ENCODE assay signal across 17 cellular contexts in the genomic region with DNA sequence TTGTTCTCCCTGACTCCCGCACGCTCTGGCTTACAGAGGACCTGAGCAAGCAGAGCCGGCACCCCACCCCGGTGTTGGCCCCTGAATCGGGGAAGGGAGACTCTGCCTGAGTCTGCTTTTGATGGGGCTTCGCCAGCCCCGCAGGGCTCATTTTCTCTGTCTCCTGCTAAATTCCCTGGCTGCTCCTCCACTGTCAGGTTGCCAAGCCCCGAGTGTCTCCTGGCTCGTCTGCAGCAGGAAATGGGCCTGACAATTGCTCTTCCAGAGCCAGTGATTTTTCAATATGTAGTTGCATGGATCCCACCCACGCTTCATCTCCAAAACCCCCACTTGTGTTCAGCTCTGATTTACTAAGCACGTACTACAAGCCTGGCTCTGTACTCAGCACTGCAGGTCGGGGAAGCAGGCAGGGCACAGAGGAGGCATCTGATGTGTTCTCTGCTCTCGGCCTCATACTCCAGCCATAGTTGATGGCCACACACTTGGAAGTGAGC.
A peak's percentile ranks its signal among the peaks of the same experiment; 100 is the strongest.
DNase-seq lines count a peak whose midpoint lies in the region; ATAC-seq and TF ChIP-seq lines count a peak whose summit lies in the region.
"Had no signal": no experiment of that assay in that cellular context is flagged by ENCODE, and none has a peak within 500 bp of the region (broad histone marks: within the 10 kb centered on the region; RNA-seq: fewer than 3 reads in every experiment).

No MANE protein-coding gene starts in this region.

- H3K4me3 ChIP-seq in mammary epithelial cell (replicated peaks in 1 of 3; ENCODE audit: insufficient read depth in 1 of 3, low read depth in 2 of 3, low read length in 3 of 3) (no peak overlapping the region), lung (no peak overlapping the region)
- H3K4me3 ChIP-seq: GM12878 had no signal

- no peak overlapping the region for H3K4me3 Mint-ChIP-seq in MCF 10A (ENCODE audit: unreplicated experiment)
- no peak overlapping the region for H3K4me3 Mint-ChIP-seq in chondrocyte (ENCODE audit: unreplicated experiment)
- H3K4me3 Mint-ChIP-seq in type B pancreatic cell, result no peak overlapping the region
- H3K4me3 Mint-ChIP-seq: activated CD8-positive, alpha-beta T cell treated with anti-CD3 and anti-CD28 coated beads for 36 hours; CD4-positive, CD25-positive, alpha-beta regulatory T cell had no signal

- no peaks in the 10 kb centered on the region for H3K27me3 ChIP-seq in mammary epithelial cell (ENCODE audit: insufficient read depth, low read length)
- no peaks in the 10 kb centered on the region for H3K27me3 ChIP-seq in lung (ENCODE audit: control insufficient read depth, insufficient read depth)

- ATAC-seq in lung (ENCODE audit: insufficient read depth, low FRiP score), result no peak
- ATAC-seq: activated CD8-positive, alpha-beta T cell treated with anti-CD3 and anti-CD28 coated beads for 36 hours; GM12878 had no signal

- H3K36me3 Mint-ChIP-seq in MCF 10A (ENCODE audit: insufficient read depth, unreplicated experiment) (peaks cover 7% of the 10 kb centered on the region), chondrocyte (ENCODE audit: low read depth) (peaks cover 1% of the 10 kb centered on the region), type B pancreatic cell (peaks cover 4% of the 10 kb centered on the region)

- 26% methylated on average over 13 of the region's 13 CpGs for WGBS in mammary epithelial cell (ENCODE audit: low coverage, missing lambda C conversion rate)
- WGBS in lung, 2 donors, result 69 to 77% methylated on average over 13 of the region's 13 CpGs

- no peaks in the 10 kb centered on the region for H4K20me1 ChIP-seq in mammary epithelial cell (ENCODE audit: insufficient read depth, low read length)

- no peaks in the 10 kb centered on the region for H3K79me2 ChIP-seq in mammary epithelial cell (ENCODE audit: insufficient read depth, low read length)

- H3K9me3 Mint-ChIP-seq in MCF 10A (ENCODE audit: unreplicated experiment) (no peaks in the 10 kb centered on the region), chondrocyte (ENCODE audit: low read depth) (no peaks in the 10 kb centered on the region), type B pancreatic cell (no peaks in the 10 kb centered on the region)
- H3K9me3 Mint-ChIP-seq: activated CD8-positive, alpha-beta T cell treated with anti-CD3 and anti-CD28 coated beads for 36 hours had no signal

- no peak overlapping the region for H3K4me2 ChIP-seq in mammary epithelial cell (ENCODE audit: insufficient read depth, low read depth, low read length)
- H3K4me2 ChIP-seq: SK-N-SH had no signal

- TF ChIP-seq CTCF in mammary epithelial cell (conservative IDR thresholded peaks at IDR 0.05 in 1 of 2, IDR thresholded peaks at IDR 0.05 in 1 of 2; ENCODE audit: extremely low read depth in 1 of 2, insufficient read depth in 1 of 2, low read depth in 1 of 2, low read length in 2 of 2) (no peak), MCF 10A (IDR thresholded peaks at IDR 0.05; ENCODE audit: unreplicated experiment) (no peak), chondrocyte (IDR thresholded peaks at IDR 0.05) (no peak), lung (IDR thresholded peaks at IDR 0.05; ENCODE audit: control extremely low read depth, extremely low read depth) (no peak), type B pancreatic cell (conservative IDR thresholded peaks at IDR 0.05) (no peak)

- intact Hi-C loops in mammary epithelial cell (cut with micrococcal nuclease) (no loop called here), MCF 10A (cut with micrococcal nuclease) (loop anchor here (10.0 kb wide), 1 partner anchor 68 kb away; no protein-coding TSS in a partner anchor)

- H3K36me3 ChIP-seq in mammary epithelial cell (ENCODE audit: insufficient read depth, low read length) (no peaks in the 10 kb centered on the region), lung (ENCODE audit: control insufficient read depth in 2 of 2, insufficient read depth in 2 of 2, low read length in 2 of 2) (no peaks in the 10 kb centered on the region)

- DNase-seq in mammary epithelial cell, result no peak
- no peak for DNase-seq in MCF 10A (ENCODE audit: unreplicated experiment)
- no peak for DNase-seq in chondrocyte (ENCODE audit: low spot score)
- peak; percentile 33 for DNase-seq in lung (ENCODE audit: low spot score)
- DNase-seq in type B pancreatic cell (ENCODE audit: extremely low spot score, unreplicated experiment), result peak; percentile 54
- DNase-seq in T-helper 1 cell, result no peak
- DNase-seq in midbrain (lab: John Stamatoyannopoulos, UW), result no peak
- no peak for DNase-seq in NCI-H1694 (lab: John Stamatoyannopoulos, UW)
- DNase-seq: 8988T; activated CD8-positive, alpha-beta T cell treated with anti-CD3 and anti-CD28 coated beads for 36 hours; CD4-positive, CD25-positive, alpha-beta regulatory T cell; HCEC 1CT; NCI-H1105 treated with DMSO at 0.1 percent for 48 hours; NCI-H2227 treated with DMSO at 0.1 percent for 48 hours had no signal

- peaks cover 43% of the 10 kb centered on the region for H3K4me1 Mint-ChIP-seq in MCF 10A (ENCODE audit: insufficient read depth, unreplicated experiment)
- H3K4me1 Mint-ChIP-seq in chondrocyte (ENCODE audit: low read depth), result peaks cover 83% of the 10 kb centered on the region
- peaks cover 43% of the 10 kb centered on the region for H3K4me1 Mint-ChIP-seq in type B pancreatic cell (ENCODE audit: unreplicated experiment)
- H3K4me1 Mint-ChIP-seq: CD4-positive, CD25-positive, alpha-beta regulatory T cell had no signal

- in situ Hi-C loops in mammary epithelial cell (cut with MboI; ENCODE audit: low sequenced_read_pairs in 2 of 2), result no loop called here

- POLR2A ChIA-PET in MCF 10A (lab: Yijun Ruan, JAX), result no interaction called here

- no peak overlapping the region for H3K27ac Mint-ChIP-seq in MCF 10A (ENCODE audit: low read depth, unreplicated experiment)
- peak overlapping the region; percentile 36 for H3K27ac Mint-ChIP-seq in chondrocyte (ENCODE audit: unreplicated experiment)
- no peak overlapping the region for H3K27ac Mint-ChIP-seq in type B pancreatic cell
- H3K27ac Mint-ChIP-seq: activated CD8-positive, alpha-beta T cell treated with anti-CD3 and anti-CD28 coated beads for 36 hours; activated T-helper 2 cell treated with anti-CD3 and anti-CD28 coated beads, Interferon-gamma antibody, Interleukin-2, Interleukin-4, amounts not matched to agents 10 μg/mL and 5 μg/mL and 100 μg/mL, durations not matched to agents 14 hours and 24 hours and 36 hours; CD4-positive, CD25-positive, alpha-beta regulatory T cell had no signal

- peak overlapping the region; percentile 50 for H2AFZ ChIP-seq in mammary epithelial cell (ENCODE audit: low read depth, low read length)

- H3K9me3 ChIP-seq in mammary epithelial cell (replicated peaks; ENCODE audit: insufficient read depth, low read length) (no peaks in the 10 kb centered on the region), lung (ENCODE audit: control insufficient read depth in 2 of 2, insufficient read depth in 1 of 2, low read length in 1 of 2) (peaks cover 0 to 1% of the 10 kb centered on the region in 2 donors)
- H3K9me3 ChIP-seq: SK-N-SH had no signal

- CTCF ChIA-PET in mammary epithelial cell (lab: Charles Lee; ENCODE audit: low non-redundant PET) (no interaction called here), MCF 10A (lab: Yijun Ruan, JAX) (no interaction called here)

- BruUV-seq in mammary epithelial cell (replicated peaks; lab: Mats Ljungman, UMichigan) (no TSS peak), MCF 10A (replicated peaks; lab: Mats Ljungman, UMichigan) (no TSS peak)

- H3K27ac ChIP-seq in mammary epithelial cell (ENCODE audit: insufficient read depth, low read depth, low read length) (no peak overlapping the region), lung (ENCODE audit: low read depth in 1 of 2, low read length in 1 of 2) (no peak overlapping the region)

- no peaks in the 10 kb centered on the region for H3K27me3 Mint-ChIP-seq in MCF 10A (ENCODE audit: insufficient read depth, unreplicated experiment)
- no peaks in the 10 kb centered on the region for H3K27me3 Mint-ChIP-seq in chondrocyte (ENCODE audit: low read depth)
- H3K27me3 Mint-ChIP-seq in type B pancreatic cell, result peaks cover 4% of the 10 kb centered on the region
- H3K27me3 Mint-ChIP-seq: CD4-positive, CD25-positive, alpha-beta regulatory T cell had no signal

- H3K4me1 ChIP-seq in mammary epithelial cell (ENCODE audit: insufficient read depth, low read length), result peaks cover 26% of the 10 kb centered on the region
- peaks cover 7 to 22% of the 10 kb centered on the region in 2 donors for H3K4me1 ChIP-seq in lung (ENCODE audit: control insufficient read depth in 2 of 2, insufficient read depth in 2 of 2, low read length in 2 of 2)

- H3K9ac ChIP-seq in mammary epithelial cell (ENCODE audit: insufficient read depth, low read length), result no peak overlapping the region
- H3K9ac ChIP-seq: SK-N-SH had no signal

- dilution Hi-C loops in mammary epithelial cell (cut with HindIII; ENCODE audit: low sequenced_read_pairs), result no loop called here

Comparison
In these comparisons a context has a peak if more than half of its experiments do, and no peak if none do; other contexts are left out.
1. DNase-seq: peak in lung (single experiment) and type B pancreatic cell (single experiment); none in mammary epithelial cell (single experiment), MCF 10A (single experiment), chondrocyte (single experiment), T-helper 1 cell (0 of 5), midbrain (single experiment) and NCI-H1694 (single experiment).